In genomic region chr4:40662962-40663604, GRCh38 we compare ENCODE assay signal across 8 cellular contexts. TPM values are rescaled to one million over a fixed set of nuclear protein-coding genes. Genes with fewer than 3 reads are reported as not detected.
DNase-seq lines count a peak whose midpoint lies in the region; ATAC-seq and TF ChIP-seq lines count a peak whose summit lies in the region.

No MANE protein-coding gene starts in this region.

- 18% methylated on average over 10 of the region's 10 CpGs for WGBS in hepatocyte (ENCODE audit: low lambda C conversion rate, missing lambda C conversion rate)
- WGBS in aorta, 2 donors: 5 to 10% methylated on average over 10 of the region's 10 CpGs

- H3K27ac Mint-ChIP-seq in Caco-2 (ENCODE audit: unreplicated experiment): peak overlapping the region; percentile 28
- H3K27ac Mint-ChIP-seq in natural killer cell treated with Interleukin-12 subunit alpha and Interleukin-12 subunit beta and Interleukin-15 and Interleukin-18, amount 100 ng/mL, for 72 hours: no peak overlapping the region
- no peak overlapping the region for H3K27ac Mint-ChIP-seq in natural killer cell

- H3K79me2 ChIP-seq in hepatocyte: no peaks in the 10 kb centered on the region

- intact Hi-C loops in Caco-2 (cut with micrococcal nuclease; ENCODE audit: unreplicated experiment): loop anchor here (2.0 kb wide), 2 partner anchors 34 to 86 kb away; partner anchors contain the start of gene RBM47
- intact Hi-C loops in aorta (cut with DNase I): no loop called here
- intact Hi-C loops in natural killer cell (cut with micrococcal nuclease): no loop called here

- no TSS peak for BruUV-seq in Caco-2 (replicated peaks; lab: Mats Ljungman, UMichigan)

- H3K4me3 ChIP-seq in Caco-2 (ENCODE audit: low read depth, low read length) (0 out of 2 replicates have a peak overlapping the region, but pooled peaks have one; percentile 5), hepatocyte (no peak overlapping the region), aorta (ENCODE audit: low read length in 2 of 2) (no peak overlapping the region)

- H3K4me1 Mint-ChIP-seq in Caco-2 (ENCODE audit: low read depth, unreplicated experiment): peaks cover 13% of the 10 kb centered on the region
- H3K4me1 Mint-ChIP-seq in natural killer cell treated with Interleukin-12 subunit alpha and Interleukin-12 subunit beta and Interleukin-15 and Interleukin-18, amount 100 ng/mL, for 72 hours (ENCODE audit: low read depth in 2 of 2): peaks cover under 1 to 1% of the 10 kb centered on the region in 2 donors
- no peaks in the 10 kb centered on the region for H3K4me1 Mint-ChIP-seq in natural killer cell

- TF ChIP-seq CTCF in Caco-2 (IDR thresholded peaks at IDR 0.05; ENCODE audit: insufficient read depth in 1 of 2, low read depth in 1 of 2, low read length in 1 of 2, severe bottlenecking in 1 of 2, unreplicated experiment in 1 of 2) (no peak), hepatocyte (IDR thresholded peaks at IDR 0.05; ENCODE audit: poor library complexity) (no peak), natural killer cell (IDR thresholded peaks at IDR 0.05) (no peak)

- peak overlapping the region; percentile 47 for H3K4me3 Mint-ChIP-seq in Caco-2 (ENCODE audit: unreplicated experiment)
- H3K4me3 Mint-ChIP-seq in natural killer cell treated with Interleukin-12 subunit alpha and Interleukin-12 subunit beta and Interleukin-15 and Interleukin-18, amount 100 ng/mL, for 72 hours: no peak overlapping the region
- H3K4me3 Mint-ChIP-seq in natural killer cell: no peak overlapping the region

- peak overlapping the region; percentile 70 for H3K27ac ChIP-seq in hepatocyte
- no peak overlapping the region for H3K27ac ChIP-seq in aorta (ENCODE audit: low read depth in 1 of 2, low read length in 2 of 2)

- H3K36me3 Mint-ChIP-seq in Caco-2 (ENCODE audit: insufficient read depth, unreplicated experiment) (no peaks in the 10 kb centered on the region), natural killer cell (no peaks in the 10 kb centered on the region)
- no peaks in the 10 kb centered on the region for H3K36me3 Mint-ChIP-seq in natural killer cell treated with Interleukin-12 subunit alpha and Interleukin-12 subunit beta and Interleukin-15 and Interleukin-18, amount 100 ng/mL, for 72 hours

- ATAC-seq in GM19351 (IDR thresholded peaks at IDR 0.05; ENCODE audit: unreplicated experiment) (peak; percentile 79), HG03460 (IDR thresholded peaks at IDR 0.05; ENCODE audit: unreplicated experiment) (peak; percentile 65), aorta (ENCODE audit: low FRiP score) (peak; percentile 33), natural killer cell (no peak)
- no peak for ATAC-seq in natural killer cell treated with Interleukin-12 subunit alpha and Interleukin-12 subunit beta and Interleukin-15 and Interleukin-18, amount 100 ng/mL, for 72 hours

- CTCF ChIA-PET in Caco-2 (lab: Charles Lee): interaction anchor here (0.5 to 0.9 kb wide), 2 partner anchors 10 to 34 kb away, joined by 4 to 6 read pairs; partner anchors contain the start of gene RBM47

- H3K9me2 ChIP-seq in hepatocyte (replicated peaks; ENCODE audit: insufficient read depth): no peaks in the 10 kb centered on the region

- peak overlapping the region; percentile 66 for H3K4me2 ChIP-seq in hepatocyte

- peak overlapping the region; percentile 7 for H2AFZ ChIP-seq in hepatocyte

- H3K27me3 ChIP-seq in Caco-2 (replicated peaks; ENCODE audit: control insufficient read depth, insufficient read depth, low read length): no peaks in the 10 kb centered on the region
- H3K27me3 ChIP-seq in hepatocyte: no peaks in the 10 kb centered on the region
- no peaks in the 10 kb centered on the region for H3K27me3 ChIP-seq in aorta (ENCODE audit: control insufficient read depth in 1 of 2, insufficient read depth in 2 of 2, low read length in 1 of 2)

- H3K36me3 ChIP-seq in Caco-2 (ENCODE audit: control insufficient read depth, insufficient read depth, low read length): no peaks in the 10 kb centered on the region
- H3K36me3 ChIP-seq in hepatocyte (replicated peaks; ENCODE audit: insufficient read depth, low read depth): no peaks in the 10 kb centered on the region
- no peaks in the 10 kb centered on the region for H3K36me3 ChIP-seq in aorta (ENCODE audit: control insufficient read depth in 1 of 2, insufficient read depth in 2 of 2, low read length in 1 of 2)

- POLR2A ChIA-PET in Caco-2 (lab: Charles Lee): no interaction called here

- peaks cover 15% of the 10 kb centered on the region; the same call in 1 of the 2 replicates for H3K4me1 ChIP-seq in Caco-2
- H3K4me1 ChIP-seq in hepatocyte (ENCODE audit: insufficient read depth): no peaks in the 10 kb centered on the region
- H3K4me1 ChIP-seq in aorta (ENCODE audit: control insufficient read depth in 1 of 2, insufficient read depth in 2 of 2, low read length in 2 of 2): peaks cover 0 to 4% of the 10 kb centered on the region in 2 donors

- H3K27me3 Mint-ChIP-seq in Caco-2 (ENCODE audit: insufficient read depth, unreplicated experiment) (no peaks in the 10 kb centered on the region), natural killer cell (ENCODE audit: low read depth in 2 of 2) (no peaks in the 10 kb centered on the region)
- H3K27me3 Mint-ChIP-seq in natural killer cell treated with Interleukin-12 subunit alpha and Interleukin-12 subunit beta and Interleukin-15 and Interleukin-18, amount 100 ng/mL, for 72 hours: peaks cover 0 to 3% of the 10 kb centered on the region in 2 donors

- peak; percentile 50 to 52 for DNase-seq in Caco-2
- peak; percentile 67 to 94 for DNase-seq in SHP77 (lab: John Stamatoyannopoulos, UW)
- DNase-seq in hepatocyte (ENCODE audit: low spot score): peak; percentile 65
- DNase-seq in aorta: no peak
- no peak for DNase-seq in natural killer cell treated with Interleukin-12 subunit alpha and Interleukin-12 subunit beta and Interleukin-15 and Interleukin-18, amount 100 ng/mL, for 72 hours (ENCODE audit: low spot score)
- DNase-seq in natural killer cell: no peak

- H3K9me3 Mint-ChIP-seq in Caco-2 (ENCODE audit: unreplicated experiment) (no peaks in the 10 kb centered on the region), natural killer cell (no peaks in the 10 kb centered on the region)
- H3K9me3 Mint-ChIP-seq in natural killer cell treated with Interleukin-12 subunit alpha and Interleukin-12 subunit beta and Interleukin-15 and Interleukin-18, amount 100 ng/mL, for 72 hours: no peaks in the 10 kb centered on the region

- H3K9me3 ChIP-seq in Caco-2: no peaks in the 10 kb centered on the region
- no peaks in the 10 kb centered on the region for H3K9me3 ChIP-seq in hepatocyte (ENCODE audit: low read depth)
- H3K9me3 ChIP-seq in aorta (ENCODE audit: control insufficient read depth, low read length): no peaks in the 10 kb centered on the region

- no peaks in the 10 kb centered on the region for H4K20me1 ChIP-seq in hepatocyte (ENCODE audit: insufficient read depth, poor library complexity, severe bottlenecking)

RNA-seq across cellular contexts. Expression of gene RBM47, which starts 33.4 kb away (rescaled TPM):
- 59.1 and 62.1 TPM in 2 replicates for total RNA-seq in Caco-2 (2022)
- total RNA-seq in hepatocyte: 126 and 137 TPM in 2 replicates
- polyA plus RNA-seq in hepatocyte: 44.9 and 49.8 TPM in 2 replicates
- total RNA-seq in aorta: 10 to 100 TPM; 20.7 to 33.5 TPM
- 10 to 100 TPM in 1 of 2 donors, 1 to 10 TPM in 1; 1.8 to 25.4 TPM for polyA plus RNA-seq in aorta
- 10 to 100 TPM in 1 of 2 donors, 1 to 10 TPM in 1; 8.5 to 15.4 TPM for total RNA-seq in natural killer cell treated with Interleukin-12 subunit alpha and Interleukin-12 subunit beta and Interleukin-15 and Interleukin-18, amount 100 ng/mL, for 72 hours
- total RNA-seq in natural killer cell: 1 to 10 TPM; 2.0 to 7.7 (median 3.9) TPM

Comparison
In these comparisons a context has a peak if more than half of its experiments do, and no peak if none do; other contexts are left out.
1. DNase-seq: peak in Caco-2 (2 of 2), SHP77 (2 of 2) and hepatocyte (single experiment); none in aorta (0 of 2), natural killer cell treated with Interleukin-12 subunit alpha and Interleukin-12 subunit beta and Interleukin-15 and Interleukin-18, amount 100 ng/mL, for 72 hours (single experiment) and natural killer cell (single experiment).
2. ATAC-seq: peak in GM19351 (single experiment), HG03460 (single experiment) and aorta (single experiment); none in natural killer cell treated with Interleukin-12 subunit alpha and Interleukin-12 subunit beta and Interleukin-15 and Interleukin-18, amount 100 ng/mL, for 72 hours (0 of 2) and natural killer cell (0 of 3).